ENCODE assay signal across 12 cellular contexts in the genomic region with DNA sequence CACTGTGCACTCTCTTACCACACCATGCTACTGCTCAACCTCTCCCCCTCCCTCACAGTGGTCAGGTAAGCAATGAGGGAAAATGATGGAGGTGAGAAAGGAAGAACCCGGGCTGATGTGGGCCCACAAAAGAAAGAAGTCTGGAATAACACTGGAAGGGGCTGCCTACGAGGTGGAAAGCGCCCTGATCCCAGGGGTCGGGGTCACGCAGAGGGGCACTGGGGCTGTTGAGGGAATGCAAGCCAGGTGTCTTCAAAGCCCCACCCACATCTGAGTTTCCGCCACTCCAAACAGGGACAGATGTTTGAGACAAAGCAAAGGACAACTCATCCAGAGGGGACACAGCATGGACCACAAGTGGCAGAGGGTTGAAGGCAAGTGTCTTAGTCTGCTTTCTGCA. TPM values are rescaled to one million over a fixed set of nuclear protein-coding genes. Genes with fewer than 3 reads are reported as not detected.
DNase-seq lines count a peak whose midpoint lies in the region; ATAC-seq, FAIRE-seq and TF ChIP-seq lines count a peak whose summit lies in the region.
"Had no signal": no experiment of that assay in that cellular context is flagged by ENCODE, and none has a peak within 500 bp of the region (broad histone marks: within the 10 kb centered on the region; RNA-seq: fewer than 3 reads in every experiment).

No MANE protein-coding gene starts in this region.

- H3K4me1 ChIP-seq in RWPE2 (ENCODE audit: insufficient read depth, poor library complexity, severe bottlenecking) = peaks cover 55% of the 10 kb centered on the region

- H3K4me3 Mint-ChIP-seq in activated CD4-positive, alpha-beta T cell treated with anti-CD3 and anti-CD28 coated beads, Interleukin-2, amount 10 ng/mL, durations not matched to agents 24 days and 14 days = peak overlapping the region; percentile 82
- H3K4me3 Mint-ChIP-seq in immature natural killer cell = peak overlapping the region in 2 of 5 donors; percentile 20 to 98
- H3K4me3 Mint-ChIP-seq in stimulated activated effector memory CD8-positive, alpha-beta T cell treated with anti-CD3 and anti-CD28 coated beads, Interleukin-12 subunit alpha, Interleukin-12 subunit beta, amount 100 ng/mL, for 72 hours = peak overlapping the region; percentile 77

- no peak overlapping the region for H3K4me3 ChIP-seq in RWPE2 (ENCODE audit: severe bottlenecking)
- H3K4me3 ChIP-seq: heart left ventricle had no signal

- no peak for FAIRE-seq in GM19239 (lab: Jason Lieb, UNC)

- H3K36me3 ChIP-seq in RWPE2 (ENCODE audit: low read depth) = peaks cover 60% of the 10 kb centered on the region

- H3K27me3 Mint-ChIP-seq in activated CD4-positive, alpha-beta T cell treated with anti-CD3 and anti-CD28 coated beads, Interleukin-2, amount 10 ng/mL, durations not matched to agents 24 days and 14 days = no peaks in the 10 kb centered on the region
- H3K27me3 Mint-ChIP-seq in immature natural killer cell (ENCODE audit: low read depth in 3 of 3) = peaks cover 0 to 30% (median 11%) of the 10 kb centered on the region in 3 donors

- no peak for TF ChIP-seq CTCF in RWPE2 (IDR thresholded peaks at IDR 0.05; ENCODE audit: poor library complexity, severe bottlenecking)
- TF ChIP-seq CTCF in omental fat pad (IDR thresholded peaks at IDR 0.05) = no peak

- H3K36me3 Mint-ChIP-seq in activated CD4-positive, alpha-beta T cell treated with anti-CD3 and anti-CD28 coated beads, Interleukin-2, amount 10 ng/mL, durations not matched to agents 24 days and 14 days (ENCODE audit: low read depth) = peaks cover 79% of the 10 kb centered on the region
- H3K36me3 Mint-ChIP-seq in immature natural killer cell = peaks cover 0 to 18% (median 10%) of the 10 kb centered on the region in 3 donors
- H3K36me3 Mint-ChIP-seq in stimulated activated effector memory CD8-positive, alpha-beta T cell treated with anti-CD3 and anti-CD28 coated beads, Interleukin-12 subunit alpha, Interleukin-12 subunit beta, amount 100 ng/mL, for 72 hours = peaks cover 96% of the 10 kb centered on the region

- H3K27ac ChIP-seq in RWPE2 (ENCODE audit: poor library complexity, severe bottlenecking) = peak overlapping the region; percentile 84

- no peaks in the 10 kb centered on the region for H3K9me3 ChIP-seq in RWPE2 (ENCODE audit: severe bottlenecking)
- H3K9me3 ChIP-seq: heart left ventricle had no signal

- intact Hi-C loops in activated CD4-positive, alpha-beta T cell treated with anti-CD3 and anti-CD28 coated beads, Interleukin-2, amount 10 ng/mL, durations not matched to agents 24 days and 14 days (cut with micrococcal nuclease) = no loop called here

- peak overlapping the region; percentile 94 for H3K27ac Mint-ChIP-seq in activated CD4-positive, alpha-beta T cell treated with anti-CD3 and anti-CD28 coated beads, Interleukin-2, amount 10 ng/mL, durations not matched to agents 24 days and 14 days
- peak overlapping the region in 4 of 6 donors; percentile 30 to 94 (median 63) for H3K27ac Mint-ChIP-seq in immature natural killer cell
- peak overlapping the region; percentile 89 for H3K27ac Mint-ChIP-seq in stimulated activated effector memory CD8-positive, alpha-beta T cell treated with anti-CD3 and anti-CD28 coated beads, Interleukin-12 subunit alpha, Interleukin-12 subunit beta, amount 100 ng/mL, for 72 hours

- H3K27me3 ChIP-seq in RWPE2 (ENCODE audit: insufficient read depth, poor library complexity, severe bottlenecking) = no peaks in the 10 kb centered on the region
- H3K27me3 ChIP-seq: heart left ventricle had no signal

- ATAC-seq in RWPE2 (ENCODE audit: low read depth) (no peak), omental fat pad (ENCODE audit: low FRiP score) (no peak), HG03354 (IDR thresholded peaks at IDR 0.05; ENCODE audit: poor library complexity, severe bottlenecking, unreplicated experiment) (no peak)
- ATAC-seq in stimulated activated effector memory CD8-positive, alpha-beta T cell treated with anti-CD3 and anti-CD28 coated beads, Interleukin-12 subunit alpha, Interleukin-12 subunit beta, amount 100 ng/mL, for 72 hours = no peak
- ATAC-seq: heart left ventricle had no signal

- peaks cover 60% of the 10 kb centered on the region for H3K4me1 Mint-ChIP-seq in activated CD4-positive, alpha-beta T cell treated with anti-CD3 and anti-CD28 coated beads, Interleukin-2, amount 10 ng/mL, durations not matched to agents 24 days and 14 days
- peaks cover 69 to 83% of the 10 kb centered on the region in 2 donors for H3K4me1 Mint-ChIP-seq in immature natural killer cell
- peaks cover 82% of the 10 kb centered on the region for H3K4me1 Mint-ChIP-seq in stimulated activated effector memory CD8-positive, alpha-beta T cell treated with anti-CD3 and anti-CD28 coated beads, Interleukin-12 subunit alpha, Interleukin-12 subunit beta, amount 100 ng/mL, for 72 hours

- no peak for DNase-seq in activated CD4-positive, alpha-beta T cell treated with anti-CD3 and anti-CD28 coated beads, Interleukin-2, amount 10 ng/mL, durations not matched to agents 24 days and 14 days
- no peak for DNase-seq in activated CD4-positive, alpha-beta T cell treated with anti-CD3 and anti-CD28 coated beads for 48 hours
- no peak for DNase-seq in RWPE2 (ENCODE audit: low spot score)
- no peak for DNase-seq in immature natural killer cell
- no peak for DNase-seq in stimulated activated effector memory CD8-positive, alpha-beta T cell treated with anti-CD3 and anti-CD28 coated beads, Interleukin-12 subunit alpha, Interleukin-12 subunit beta, amount 100 ng/mL, for 72 hours (ENCODE audit: low spot score in 2 of 2)
- DNase-seq in omental fat pad (ENCODE audit: low spot score) = no peak
- no peak for DNase-seq in GM19239 (ENCODE audit: insufficient read length, low spot score)
- DNase-seq: DMS53; effector CD8-positive, alpha-beta T cell; NCI-H2107 had no signal

- no peaks in the 10 kb centered on the region for H3K9me3 Mint-ChIP-seq in activated CD4-positive, alpha-beta T cell treated with anti-CD3 and anti-CD28 coated beads, Interleukin-2, amount 10 ng/mL, durations not matched to agents 24 days and 14 days
- H3K9me3 Mint-ChIP-seq in immature natural killer cell = no peaks in the 10 kb centered on the region
- H3K9me3 Mint-ChIP-seq in stimulated activated effector memory CD8-positive, alpha-beta T cell treated with anti-CD3 and anti-CD28 coated beads, Interleukin-12 subunit alpha, Interleukin-12 subunit beta, amount 100 ng/mL, for 72 hours = no peaks in the 10 kb centered on the region

RNA-seq across cellular contexts. Expression of a gene that starts 4.2 kb away (rescaled TPM):
- total RNA-seq in activated CD4-positive, alpha-beta T cell treated with anti-CD3 and anti-CD28 coated beads, Interleukin-2, amount 10 ng/mL, durations not matched to agents 24 days and 14 days = 345 and 360 TPM in 2 replicates
- 10 to 100 TPM; 21.8 to 62.4 (median 40.2) TPM for polyA plus RNA-seq in immature natural killer cell
- total RNA-seq in omental fat pad = 100 to 1,000 TPM in 3 of 4 donors, 10 to 100 TPM in 1; 96.7 to 189 (median 149) TPM

RNA-seq across cellular contexts. Expression of a gene that starts 56.2 kb away (rescaled TPM):
- not detected in 2 replicates for total RNA-seq in activated CD4-positive, alpha-beta T cell treated with anti-CD3 and anti-CD28 coated beads, Interleukin-2, amount 10 ng/mL, durations not matched to agents 24 days and 14 days
- polyA plus RNA-seq in immature natural killer cell = under 1 TPM in 1 of 3 donors, not detected in 2; 0.96 TPM
- total RNA-seq in omental fat pad = over 10,000 TPM in 1 of 4 donors, 1,000 to 10,000 TPM in 3; 5,296 to 11,485 (median 6,898) TPM

Comparison
In these comparisons a context has a peak if more than half of its experiments do, and no peak if none do; other contexts are left out.
1. RNA of a gene that starts 56.2 kb away (total RNA-seq): 5,296 to 11,485 TPM in omental fat pad; not detected in activated CD4-positive, alpha-beta T cell treated with anti-CD3 and anti-CD28 coated beads, Interleukin-2, amount 10 ng/mL, durations not matched to agents 24 days and 14 days; every median in the first group is over 1,000 times any median in the second.
2. Peak in every context shown above with its lines, with median percentiles within 50 percentile points of each other: H3K27ac Mint-ChIP-seq.